Comparison of ENCODE assay signal across 11 cellular contexts in genomic region chr6:157056275-157056674, GRCh38.
DNase-seq lines count a peak whose midpoint lies in the region; ATAC-seq lines count a peak whose summit lies in the region.
"Had no signal": no experiment of that assay in that cellular context is flagged by ENCODE, and none has a peak within 500 bp of the region (broad histone marks: within the 10 kb centered on the region; RNA-seq: fewer than 3 reads in every experiment).

No MANE protein-coding gene starts in this region.

- H3K27ac Mint-ChIP-seq in activated naive CD8-positive, alpha-beta T cell treated with anti-CD3 and anti-CD28 coated beads for 36 hours = peak overlapping the region; percentile 99

- peaks cover 8% of the 10 kb centered on the region for H3K9me3 Mint-ChIP-seq in activated naive CD8-positive, alpha-beta T cell treated with anti-CD3 and anti-CD28 coated beads for 36 hours

- H3K4me1 Mint-ChIP-seq in activated naive CD8-positive, alpha-beta T cell treated with anti-CD3 and anti-CD28 coated beads for 36 hours = peaks cover 52% of the 10 kb centered on the region

- H3K4me3 Mint-ChIP-seq in activated naive CD8-positive, alpha-beta T cell treated with anti-CD3 and anti-CD28 coated beads for 36 hours = peak overlapping the region; percentile 57

- H3K36me3 Mint-ChIP-seq in activated naive CD8-positive, alpha-beta T cell treated with anti-CD3 and anti-CD28 coated beads for 36 hours = peaks cover 27% of the 10 kb centered on the region

- peak; percentile 70 for ATAC-seq in HG03103 (IDR thresholded peaks at IDR 0.05; ENCODE audit: low read depth, unreplicated experiment)
- ATAC-seq in HG03442 (IDR thresholded peaks at IDR 0.05; ENCODE audit: unreplicated experiment) = no peak
- no peak for ATAC-seq in HG03457 (IDR thresholded peaks at IDR 0.05; ENCODE audit: unreplicated experiment)

- peak; percentile 10 to 26 for DNase-seq in activated CD4-positive, alpha-beta T cell treated with anti-CD3 and anti-CD28 coated beads for 24 hours (ENCODE audit: low read depth in 2 of 2)
- DNase-seq in activated CD4-positive, alpha-beta T cell treated with anti-CD3 and anti-CD28 coated beads, Interleukin-2, amount 50 U/mL, for 1 hour = no peak
- DNase-seq in activated naive CD8-positive, alpha-beta T cell treated with anti-CD3 and anti-CD28 coated beads for 36 hours = peak; percentile 45
- DNase-seq in stimulated activated CD4-positive, alpha-beta T cell treated with anti-CD3 and anti-CD28 coated beads, TNF-alpha, amount 100 ng/mL, for 48 hours (ENCODE audit: low read depth in 3 of 3) = peak; percentile 17 to 40 (median 29)
- DNase-seq in NOMO-1 treated with DMSO at 0.1 percent for 48 hours (lab: John Stamatoyannopoulos, UW; ENCODE audit: unreplicated experiment) = no peak
- DNase-seq: DMS 273 treated with DMSO at 0.1 percent for 48 hours, islet precursor cell, NCI-H1694 treated with DMSO at 0.1 percent for 48 hours had no signal

- H3K27me3 Mint-ChIP-seq in activated naive CD8-positive, alpha-beta T cell treated with anti-CD3 and anti-CD28 coated beads for 36 hours = no peaks in the 10 kb centered on the region

Comparison
In these comparisons a context has a peak if more than half of its experiments do, and no peak if none do; other contexts are left out.
1. DNase-seq: peak in activated CD4-positive, alpha-beta T cell treated with anti-CD3 and anti-CD28 coated beads for 24 hours (2 of 2), activated naive CD8-positive, alpha-beta T cell treated with anti-CD3 and anti-CD28 coated beads for 36 hours (single experiment) and stimulated activated CD4-positive, alpha-beta T cell treated with anti-CD3 and anti-CD28 coated beads, TNF-alpha, amount 100 ng/mL, for 48 hours (3 of 3); none in activated CD4-positive, alpha-beta T cell treated with anti-CD3 and anti-CD28 coated beads, Interleukin-2, amount 50 U/mL, for 1 hour (single experiment) and NOMO-1 treated with DMSO at 0.1 percent for 48 hours (single experiment).